Comparison of ENCODE assay signal across 10 cellular contexts in genomic region chr6:149990109-149990671, GRCh38. TPM values are rescaled to one million over a fixed set of nuclear protein-coding genes. Genes with fewer than 3 reads are reported as not detected.
A peak's percentile ranks its signal among the peaks of the same experiment; 100 is the strongest.
DNase-seq lines count a peak whose midpoint lies in the region; ATAC-seq and TF ChIP-seq lines count a peak whose summit lies in the region.
"Had no signal": no experiment of that assay in that cellular context is flagged by ENCODE, and none has a peak within 500 bp of the region (broad histone marks: within the 10 kb centered on the region; RNA-seq: fewer than 3 reads in every experiment).

No MANE protein-coding gene starts in this region.

- peaks cover 33% of the 10 kb centered on the region for H3K4me1 Mint-ChIP-seq in activated CD4-positive, alpha-beta T cell treated with anti-CD3 and anti-CD28 coated beads, Interleukin-2, amount 10 ng/mL, durations not matched to agents 7 days and 5 days
- peaks cover 11% of the 10 kb centered on the region for H3K4me1 Mint-ChIP-seq in glutamatergic neuron (ENCODE audit: low read depth, unreplicated experiment)
- peaks cover 29% of the 10 kb centered on the region for H3K4me1 Mint-ChIP-seq in stimulated activated memory B cell treated with anti-CD40 and anti-IgM and Interleukin-4, amounts not matched to agents 10 μg/mL and 1 μg/mL and 100 μg/mL, for 72 hours

- H3K9me3 Mint-ChIP-seq in activated CD4-positive, alpha-beta T cell treated with anti-CD3 and anti-CD28 coated beads, Interleukin-2, amount 10 ng/mL, durations not matched to agents 7 days and 5 days: peaks cover 9% of the 10 kb centered on the region
- peaks cover 2% of the 10 kb centered on the region for H3K9me3 Mint-ChIP-seq in glutamatergic neuron (ENCODE audit: unreplicated experiment)
- H3K9me3 Mint-ChIP-seq in stimulated activated memory B cell treated with anti-CD40 and anti-IgM and Interleukin-4, amounts not matched to agents 10 μg/mL and 1 μg/mL and 100 μg/mL, for 72 hours: peaks cover 6% of the 10 kb centered on the region

- H3K27ac ChIP-seq in SK-N-MC: no peak overlapping the region
- H3K27ac ChIP-seq: testis had no signal

- POLR2A ChIA-PET in activated CD4-positive, alpha-beta T cell treated with anti-CD3 and anti-CD28 coated beads, Interleukin-2, amount 10 ng/mL, durations not matched to agents 7 days and 5 days (lab: Charles Lee): no interaction called here

- ATAC-seq in stimulated activated memory B cell treated with anti-CD40 and anti-IgM and Interleukin-4, amounts not matched to agents 10 μg/mL and 1 μg/mL and 100 μg/mL, for 72 hours: no peak
- ATAC-seq in HG03521 (IDR thresholded peaks at IDR 0.05; ENCODE audit: unreplicated experiment): no peak

- DNase-seq in activated CD4-positive, alpha-beta T cell treated with anti-CD3 and anti-CD28 coated beads, Interleukin-2, amount 10 ng/mL, durations not matched to agents 7 days and 5 days: no peak
- DNase-seq in activated CD4-positive, alpha-beta T cell treated with anti-CD3 and anti-CD28 coated beads for 1 hour: no peak
- DNase-seq in SK-N-MC (ENCODE audit: low read depth, low spot score) (no peak), glutamatergic neuron (no peak), SIG-M5 (lab: John Stamatoyannopoulos, UW) (no peak), NCI-H526 treated with DMSO at 0.1 percent for 48 hours (lab: John Stamatoyannopoulos, UW) (no peak)
- DNase-seq: posterior cingulate gyrus had no signal

- no peak overlapping the region for H3K9ac ChIP-seq in SK-N-MC (ENCODE audit: insufficient read length)

- no peak overlapping the region for H3K27ac Mint-ChIP-seq in activated CD4-positive, alpha-beta T cell treated with anti-CD3 and anti-CD28 coated beads, Interleukin-2, amount 10 ng/mL, durations not matched to agents 7 days and 5 days
- H3K27ac Mint-ChIP-seq in glutamatergic neuron (ENCODE audit: unreplicated experiment): no peak overlapping the region
- no peak overlapping the region for H3K27ac Mint-ChIP-seq in stimulated activated memory B cell treated with anti-CD40 and anti-IgM and Interleukin-4, amounts not matched to agents 10 μg/mL and 1 μg/mL and 100 μg/mL, for 72 hours

- no peaks in the 10 kb centered on the region for H3K9me3 ChIP-seq in SK-N-MC (ENCODE audit: low read depth, low read length)
- H3K9me3 ChIP-seq: testis had no signal

- no peak for TF ChIP-seq CTCF in glutamatergic neuron (IDR thresholded peaks at IDR 0.05; ENCODE audit: partially characterized antibody, unreplicated experiment)

- peak overlapping the region; percentile 68 for H3K4me3 Mint-ChIP-seq in activated CD4-positive, alpha-beta T cell treated with anti-CD3 and anti-CD28 coated beads, Interleukin-2, amount 10 ng/mL, durations not matched to agents 7 days and 5 days
- peak overlapping the region; percentile 75 for H3K4me3 Mint-ChIP-seq in glutamatergic neuron (ENCODE audit: unreplicated experiment)
- H3K4me3 Mint-ChIP-seq in stimulated activated memory B cell treated with anti-CD40 and anti-IgM and Interleukin-4, amounts not matched to agents 10 μg/mL and 1 μg/mL and 100 μg/mL, for 72 hours: peak overlapping the region; percentile 73

- H3K36me3 Mint-ChIP-seq in activated CD4-positive, alpha-beta T cell treated with anti-CD3 and anti-CD28 coated beads, Interleukin-2, amount 10 ng/mL, durations not matched to agents 7 days and 5 days (ENCODE audit: low read depth): peaks cover 8% of the 10 kb centered on the region
- peaks cover 12% of the 10 kb centered on the region for H3K36me3 Mint-ChIP-seq in glutamatergic neuron (ENCODE audit: unreplicated experiment)
- H3K36me3 Mint-ChIP-seq in stimulated activated memory B cell treated with anti-CD40 and anti-IgM and Interleukin-4, amounts not matched to agents 10 μg/mL and 1 μg/mL and 100 μg/mL, for 72 hours: peaks cover 6% of the 10 kb centered on the region

- peaks cover 95% of the 10 kb centered on the region for H3K27me3 Mint-ChIP-seq in activated CD4-positive, alpha-beta T cell treated with anti-CD3 and anti-CD28 coated beads, Interleukin-2, amount 10 ng/mL, durations not matched to agents 7 days and 5 days
- peaks cover 44% of the 10 kb centered on the region for H3K27me3 Mint-ChIP-seq in glutamatergic neuron (ENCODE audit: unreplicated experiment)
- H3K27me3 Mint-ChIP-seq in stimulated activated memory B cell treated with anti-CD40 and anti-IgM and Interleukin-4, amounts not matched to agents 10 μg/mL and 1 μg/mL and 100 μg/mL, for 72 hours: peaks cover 92% of the 10 kb centered on the region

- peak overlapping the region; percentile 76 for H3K4me3 ChIP-seq in SK-N-MC

- no peaks in the 10 kb centered on the region for H3K36me3 ChIP-seq in SK-N-MC (ENCODE audit: insufficient read depth, low read length)

- CTCF ChIA-PET in activated CD4-positive, alpha-beta T cell treated with anti-CD3 and anti-CD28 coated beads, Interleukin-2, amount 10 ng/mL, durations not matched to agents 7 days and 5 days (lab: Charles Lee): no interaction called here

RNA-seq across cellular contexts. Expression of gene ULBP1, which starts 26.4 kb away (rescaled TPM):
- total RNA-seq in activated CD4-positive, alpha-beta T cell treated with anti-CD3 and anti-CD28 coated beads, Interleukin-2, amount 10 ng/mL, durations not matched to agents 7 days and 5 days: under 1 TPM; 0.55 to 0.67 TPM
- 9.3 TPM for total RNA-seq in glutamatergic neuron (ENCODE audit: unreplicated experiment)

RNA-seq across cellular contexts. Expression of gene RAET1L, which starts 35.1 kb away (rescaled TPM):
- not detected for total RNA-seq in activated CD4-positive, alpha-beta T cell treated with anti-CD3 and anti-CD28 coated beads, Interleukin-2, amount 10 ng/mL, durations not matched to agents 7 days and 5 days
- not detected for total RNA-seq in glutamatergic neuron (ENCODE audit: unreplicated experiment)

RNA-seq across cellular contexts. Expression of gene ULBP2, which starts 48.4 kb away (rescaled TPM):
- total RNA-seq in activated CD4-positive, alpha-beta T cell treated with anti-CD3 and anti-CD28 coated beads, Interleukin-2, amount 10 ng/mL, durations not matched to agents 7 days and 5 days: under 1 TPM; 0.40 to 0.50 TPM
- 5.4 TPM for total RNA-seq in glutamatergic neuron (ENCODE audit: unreplicated experiment)
